Comparison of ENCODE assay signal across 1 cellular context in the genomic region with DNA sequence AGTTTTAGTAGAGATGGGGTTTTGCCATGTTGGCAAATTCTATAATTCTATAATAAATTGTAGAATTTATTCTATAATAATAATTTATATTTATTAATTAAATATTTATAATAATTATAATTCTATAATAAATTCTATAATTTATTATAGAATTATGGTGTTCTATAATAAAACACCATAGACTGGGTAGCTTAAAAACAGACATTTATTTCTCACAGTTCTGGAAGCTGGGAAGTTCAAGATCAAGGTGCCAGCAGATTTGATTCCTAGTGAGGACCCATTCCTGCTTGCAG.
TF ChIP-seq lines count a peak whose summit lies in the region.

No MANE protein-coding gene starts in this region.

TF ChIP-seq in H1, 55 proteins besides CTCF, POLR2A, EP300 and RAD21:
- TF ChIP-seq YY1 (IDR thresholded peaks at IDR 0.05; ENCODE audit: low read depth, low read length), result no peak
- TF ChIP-seq KDM1A (IDR thresholded peaks at IDR 0.05; ENCODE audit: borderline replicate concordance, low read length), result no peak
- no peak for TF ChIP-seq RBBP5 (IDR thresholded peaks at IDR 0.05; ENCODE audit: borderline replicate concordance, low read depth, low read length)
- TF ChIP-seq NANOG (IDR thresholded peaks at IDR 0.05; ENCODE audit: insufficient read depth, low read depth, low read length, poor library complexity, severe bottlenecking), result no peak
- no peak for TF ChIP-seq RXRA (IDR thresholded peaks at IDR 0.05; ENCODE audit: insufficient read depth, low read depth, low read length)
